Comparison of ENCODE assay signal across 14 cellular contexts in the genomic region with DNA sequence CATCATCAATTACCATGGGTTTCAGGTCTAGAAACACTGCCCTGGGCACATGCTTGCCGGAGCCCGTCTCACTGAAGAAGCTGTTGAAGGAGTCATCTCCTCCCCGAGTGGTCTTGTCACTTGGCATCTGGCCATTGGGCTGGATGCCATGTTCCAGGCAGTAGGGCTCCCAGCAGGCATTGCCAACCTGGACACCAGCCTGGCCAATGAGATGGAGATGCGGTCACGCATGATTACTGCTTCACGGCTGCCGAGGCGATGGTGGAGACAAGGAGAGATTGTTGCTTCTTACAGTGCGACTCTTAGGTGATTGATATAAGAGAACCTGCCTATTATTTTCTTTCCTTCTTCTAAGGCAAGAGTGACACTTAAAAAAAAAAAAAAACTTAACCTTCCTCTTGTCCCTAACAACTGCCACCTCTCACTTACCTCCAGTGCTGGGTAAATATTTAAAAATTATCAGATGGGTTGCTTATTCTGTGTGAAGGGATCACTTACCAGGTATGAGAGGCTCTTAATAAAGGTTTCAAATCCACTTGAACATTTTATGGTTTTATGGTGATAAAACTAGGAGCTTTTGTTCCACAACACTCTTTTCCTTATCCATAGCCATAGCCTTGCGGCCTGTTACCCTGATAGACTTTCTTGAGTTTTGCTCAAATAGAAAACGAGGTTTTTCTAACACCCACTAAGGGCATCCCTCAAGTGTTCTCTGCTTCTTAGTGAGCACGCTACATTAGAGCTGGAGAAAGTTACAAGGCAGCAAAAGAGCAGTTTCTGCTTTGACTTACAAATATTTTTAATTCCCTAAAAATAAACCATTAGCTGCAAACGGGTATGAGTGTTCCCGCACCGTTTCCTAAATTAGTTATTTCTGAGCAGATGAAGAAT. TPM values are rescaled to one million over a fixed set of nuclear protein-coding genes. Genes with fewer than 3 reads are reported as not detected.
DNase-seq lines count a peak whose midpoint lies in the region; ATAC-seq, FAIRE-seq and TF ChIP-seq lines count a peak whose summit lies in the region.
"Had no signal": no experiment of that assay in that cellular context is flagged by ENCODE, and none has a peak within 500 bp of the region (broad histone marks: within the 10 kb centered on the region; RNA-seq: fewer than 3 reads in every experiment).

No MANE protein-coding gene starts in this region.

- intact Hi-C loops in Right ventricle myocardium inferior (cut with DNase I) = loop anchor here (2.0 kb wide), 1 partner anchor 156 kb away; no protein-coding TSS in a partner anchor

- FAIRE-seq in HTR-8/SVneo (lab: Jason Lieb, UNC) = peak; percentile 54
- FAIRE-seq: TTC549 had no signal

- peak; percentile 100 for DNase-seq in DMS79 (lab: John Stamatoyannopoulos, UW)
- no peak for DNase-seq in HTR-8/SVneo (ENCODE audit: insufficient read length, low spot score)
- peak; percentile 90 for DNase-seq in NCI-H2196 (lab: John Stamatoyannopoulos, UW; ENCODE audit: unreplicated experiment)
- DNase-seq in kidney tubule cell (ENCODE audit: low spot score) = peak; percentile 32
- no peak for DNase-seq in Kasumi-1 (lab: John Stamatoyannopoulos, UW)
- no peak for DNase-seq in Right ventricle myocardium inferior (ENCODE audit: missing footprints)
- DNase-seq: adrenal gland; cortex of kidney; immature natural killer cell; retina; stimulated activated CD4-positive, alpha-beta T cell treated with anti-CD3 and anti-CD28 coated beads, Interleukin-12 subunit alpha, Interleukin-12 subunit beta, amount 100 ng/mL, for 4 hours had no signal

- ATAC-seq in Right ventricle myocardium inferior (no peak), SK-N-SH treated with all-trans-retinoic acid at 6 μM for 48 hours (no peak)
- ATAC-seq: GM23338 had no signal

TF ChIP-seq in SK-N-SH treated with all-trans-retinoic acid at 6 μM for 48 hours, 23 proteins besides CTCF, POLR2A, EP300 and RAD21:
- TF ChIP-seq ZC3H10 (CRISPR knock-in tag; IDR thresholded peaks at IDR 0.05) (no peak), BACH2 (CRISPR knock-in tag; IDR thresholded peaks at IDR 0.05; ENCODE audit: borderline replicate concordance) (no peak), ZNF565 (CRISPR knock-in tag; conservative IDR thresholded peaks at IDR 0.05; ENCODE audit: low read depth) (no peak), ZNF70 (CRISPR knock-in tag; IDR thresholded peaks at IDR 0.05) (no peak), ISL1 (CRISPR knock-in tag; IDR thresholded peaks at IDR 0.05) (no peak), TCF4 (CRISPR knock-in tag; IDR thresholded peaks at IDR 0.05; ENCODE audit: borderline replicate concordance) (no peak), OSR1 (CRISPR knock-in tag; IDR thresholded peaks at IDR 0.05) (no peak), CSDC2 (CRISPR knock-in tag; IDR thresholded peaks at IDR 0.05) (no peak), ZFP30 (CRISPR knock-in tag; IDR thresholded peaks at IDR 0.05) (no peak), TOX (CRISPR knock-in tag; IDR thresholded peaks at IDR 0.05; ENCODE audit: borderline replicate concordance) (no peak), ZNF8 (CRISPR knock-in tag; IDR thresholded peaks at IDR 0.05) (no peak), ESRRG (CRISPR knock-in tag; IDR thresholded peaks at IDR 0.05) (no peak), ARNTL (CRISPR knock-in tag; IDR thresholded peaks at IDR 0.05; ENCODE audit: borderline replicate concordance, low read depth) (no peak)
- TF ChIP-seq, protein P1, sequence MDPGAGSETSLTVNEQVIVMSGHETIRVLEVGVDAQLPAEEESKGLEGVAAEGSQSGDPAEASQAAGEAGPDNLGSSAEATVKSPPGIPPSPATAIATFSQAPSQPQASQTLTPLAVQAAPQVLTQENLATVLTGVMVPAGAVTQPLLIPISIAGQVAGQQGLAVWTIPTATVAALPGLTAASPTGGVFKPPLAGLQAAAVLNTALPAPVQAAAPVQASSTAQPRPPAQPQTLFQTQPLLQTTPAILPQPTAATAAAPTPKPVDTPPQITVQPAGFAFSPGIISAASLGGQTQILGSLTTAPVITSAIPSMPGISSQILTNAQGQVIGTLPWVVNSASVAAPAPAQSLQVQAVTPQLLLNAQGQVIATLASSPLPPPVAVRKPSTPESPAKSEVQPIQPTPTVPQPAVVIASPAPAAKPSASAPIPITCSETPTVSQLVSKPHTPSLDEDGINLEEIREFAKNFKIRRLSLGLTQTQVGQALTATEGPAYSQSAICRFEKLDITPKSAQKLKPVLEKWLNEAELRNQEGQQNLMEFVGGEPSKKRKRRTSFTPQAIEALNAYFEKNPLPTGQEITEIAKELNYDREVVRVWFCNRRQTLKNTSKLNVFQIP (CRISPR knock-in tag; IDR thresholded peaks at IDR 0.05; ENCODE audit: borderline replicate concordance, low read depth) = no peak
- TF ChIP-seq, protein P2, sequence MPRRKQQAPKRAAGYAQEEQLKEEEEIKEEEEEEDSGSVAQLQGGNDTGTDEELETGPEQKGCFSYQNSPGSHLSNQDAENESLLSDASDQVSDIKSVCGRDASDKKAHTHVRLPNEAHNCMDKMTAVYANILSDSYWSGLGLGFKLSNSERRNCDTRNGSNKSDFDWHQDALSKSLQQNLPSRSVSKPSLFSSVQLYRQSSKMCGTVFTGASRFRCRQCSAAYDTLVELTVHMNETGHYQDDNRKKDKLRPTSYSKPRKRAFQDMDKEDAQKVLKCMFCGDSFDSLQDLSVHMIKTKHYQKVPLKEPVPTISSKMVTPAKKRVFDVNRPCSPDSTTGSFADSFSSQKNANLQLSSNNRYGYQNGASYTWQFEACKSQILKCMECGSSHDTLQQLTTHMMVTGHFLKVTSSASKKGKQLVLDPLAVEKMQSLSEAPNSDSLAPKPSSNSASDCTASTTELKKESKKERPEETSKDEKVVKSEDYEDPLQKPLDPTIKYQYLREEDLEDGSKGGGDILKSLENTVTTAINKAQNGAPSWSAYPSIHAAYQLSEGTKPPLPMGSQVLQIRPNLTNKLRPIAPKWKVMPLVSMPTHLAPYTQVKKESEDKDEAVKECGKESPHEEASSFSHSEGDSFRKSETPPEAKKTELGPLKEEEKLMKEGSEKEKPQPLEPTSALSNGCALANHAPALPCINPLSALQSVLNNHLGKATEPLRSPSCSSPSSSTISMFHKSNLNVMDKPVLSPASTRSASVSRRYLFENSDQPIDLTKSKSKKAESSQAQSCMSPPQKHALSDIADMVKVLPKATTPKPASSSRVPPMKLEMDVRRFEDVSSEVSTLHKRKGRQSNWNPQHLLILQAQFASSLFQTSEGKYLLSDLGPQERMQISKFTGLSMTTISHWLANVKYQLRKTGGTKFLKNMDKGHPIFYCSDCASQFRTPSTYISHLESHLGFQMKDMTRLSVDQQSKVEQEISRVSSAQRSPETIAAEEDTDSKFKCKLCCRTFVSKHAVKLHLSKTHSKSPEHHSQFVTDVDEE (CRISPR knock-in tag; IDR thresholded peaks at IDR 0.05) = no peak
- TF ChIP-seq, protein P3, sequence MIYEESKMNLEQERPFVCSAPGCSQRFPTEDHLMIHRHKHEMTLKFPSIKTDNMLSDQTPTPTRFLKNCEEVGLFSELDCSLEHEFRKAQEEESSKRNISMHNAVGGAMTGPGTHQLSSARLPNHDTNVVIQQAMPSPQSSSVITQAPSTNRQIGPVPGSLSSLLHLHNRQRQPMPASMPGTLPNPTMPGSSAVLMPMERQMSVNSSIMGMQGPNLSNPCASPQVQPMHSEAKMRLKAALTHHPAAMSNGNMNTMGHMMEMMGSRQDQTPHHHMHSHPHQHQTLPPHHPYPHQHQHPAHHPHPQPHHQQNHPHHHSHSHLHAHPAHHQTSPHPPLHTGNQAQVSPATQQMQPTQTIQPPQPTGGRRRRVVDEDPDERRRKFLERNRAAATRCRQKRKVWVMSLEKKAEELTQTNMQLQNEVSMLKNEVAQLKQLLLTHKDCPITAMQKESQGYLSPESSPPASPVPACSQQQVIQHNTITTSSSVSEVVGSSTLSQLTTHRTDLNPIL (CRISPR knock-in tag; IDR thresholded peaks at IDR 0.05; ENCODE audit: low read depth) = no peak
- TF ChIP-seq, protein P4, sequence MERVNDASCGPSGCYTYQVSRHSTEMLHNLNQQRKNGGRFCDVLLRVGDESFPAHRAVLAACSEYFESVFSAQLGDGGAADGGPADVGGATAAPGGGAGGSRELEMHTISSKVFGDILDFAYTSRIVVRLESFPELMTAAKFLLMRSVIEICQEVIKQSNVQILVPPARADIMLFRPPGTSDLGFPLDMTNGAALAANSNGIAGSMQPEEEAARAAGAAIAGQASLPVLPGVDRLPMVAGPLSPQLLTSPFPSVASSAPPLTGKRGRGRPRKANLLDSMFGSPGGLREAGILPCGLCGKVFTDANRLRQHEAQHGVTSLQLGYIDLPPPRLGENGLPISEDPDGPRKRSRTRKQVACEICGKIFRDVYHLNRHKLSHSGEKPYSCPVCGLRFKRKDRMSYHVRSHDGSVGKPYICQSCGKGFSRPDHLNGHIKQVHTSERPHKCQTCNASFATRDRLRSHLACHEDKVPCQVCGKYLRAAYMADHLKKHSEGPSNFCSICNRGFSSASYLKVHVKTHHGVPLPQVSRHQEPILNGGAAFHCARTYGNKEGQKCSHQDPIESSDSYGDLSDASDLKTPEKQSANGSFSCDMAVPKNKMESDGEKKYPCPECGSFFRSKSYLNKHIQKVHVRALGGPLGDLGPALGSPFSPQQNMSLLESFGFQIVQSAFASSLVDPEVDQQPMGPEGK (CRISPR knock-in tag; IDR thresholded peaks at IDR 0.05; ENCODE audit: borderline replicate concordance) = no peak

RNA-seq across cellular contexts. Expression of a gene that starts 41.2 kb away (rescaled TPM):
- 0.14 TPM for total RNA-seq in Right ventricle myocardium inferior
- total RNA-seq: GM23338 had no signal

Comparison
In these comparisons a context has a peak if more than half of its experiments do, and no peak if none do; other contexts are left out.
1. DNase-seq: peak in DMS79 (single experiment), NCI-H2196 (single experiment) and kidney tubule cell (single experiment); none in HTR-8/SVneo (single experiment), Kasumi-1 (0 of 2) and Right ventricle myocardium inferior (single experiment).